In genomic region chr2:17813742-17814458, GRCh38 we compare ENCODE assay signal across 8 cellular contexts. TPM values are rescaled to one million over a fixed set of nuclear protein-coding genes. Genes with fewer than 3 reads are reported as not detected.
DNase-seq lines count a peak whose midpoint lies in the region; ATAC-seq and TF ChIP-seq lines count a peak whose summit lies in the region.

No MANE protein-coding gene starts in this region.

- H3K27me3 Mint-ChIP-seq in activated T-helper 2 cell treated with anti-CD3 and anti-CD28 coated beads, Interferon-gamma antibody, Interleukin-2, Interleukin-4, amounts not matched to agents 10 μg/mL and 5 μg/mL and 100 μg/mL, durations not matched to agents 14 hours and 24 hours and 36 hours (ENCODE audit: low read depth) = peaks cover 40% of the 10 kb centered on the region

- H3K4me1 ChIP-seq in fibroblast of lung (ENCODE audit: control insufficient read depth, extremely low read depth, insufficient read depth, low read length) = peaks cover 2% of the 10 kb centered on the region
- H3K4me1 ChIP-seq in neuronal stem cell (ENCODE audit: control insufficient read depth in 2 of 2, insufficient read depth in 1 of 2, low read depth in 1 of 2, low read length in 2 of 2) = peaks cover 5 to 18% of the 10 kb centered on the region in 2 donors

- no peak overlapping the region for H2AK5ac ChIP-seq in neuronal stem cell (ENCODE audit: low read depth, low read length)

- H3K36me3 ChIP-seq in fibroblast of lung (ENCODE audit: control insufficient read depth, insufficient read depth, low read length) (no peaks in the 10 kb centered on the region), neuronal stem cell (replicated peaks in 1 of 2; ENCODE audit: control insufficient read depth in 2 of 2, insufficient read depth in 2 of 2, low read length in 2 of 2) (no peaks in the 10 kb centered on the region)

- in situ Hi-C loops in KBM-7 (cut with MboI; ENCODE audit: low pct_unique_long_range_greater_than_20kb, low sequenced_read_pairs) = no loop called here
- in situ Hi-C loops in ACHN (cut with HindIII; ENCODE audit: low pct_ligation_motif_present, low pct_unique_long_range_greater_than_20kb, low sequenced_read_pairs) = no loop called here

- no peak overlapping the region for H2BK12ac ChIP-seq in neuronal stem cell (ENCODE audit: low read length)

- no peaks in the 10 kb centered on the region for H3K79me1 ChIP-seq in neuronal stem cell (ENCODE audit: low read depth, low read length)

- TF ChIP-seq CTCF in fibroblast of lung (conservative IDR thresholded peaks at IDR 0.05 in 1 of 2, IDR thresholded peaks at IDR 0.05 in 1 of 2; ENCODE audit: low read depth in 1 of 2, low read length in 2 of 2) = no peak

- no peak overlapping the region for H2BK5ac ChIP-seq in neuronal stem cell (ENCODE audit: low read length)

- H2AFZ ChIP-seq in fibroblast of lung (ENCODE audit: low read length) (no peak overlapping the region), neuronal stem cell (ENCODE audit: low read length) (no peak overlapping the region)

- H3K9me3 Mint-ChIP-seq in activated T-helper 2 cell treated with anti-CD3 and anti-CD28 coated beads, Interferon-gamma antibody, Interleukin-2, Interleukin-4, amounts not matched to agents 10 μg/mL and 5 μg/mL and 100 μg/mL, durations not matched to agents 14 hours and 24 hours and 36 hours = no peaks in the 10 kb centered on the region

- H4K20me1 ChIP-seq in fibroblast of lung (ENCODE audit: control insufficient read depth, extremely low read depth, insufficient read depth, low read length) = no peaks in the 10 kb centered on the region

- no peak overlapping the region for H3K23ac ChIP-seq in neuronal stem cell (ENCODE audit: low read depth, low read length, poor library complexity)

- no peaks in the 10 kb centered on the region for H3K27me3 ChIP-seq in fibroblast of lung (ENCODE audit: control insufficient read depth, insufficient read depth, low read length)
- H3K27me3 ChIP-seq in neuronal stem cell (ENCODE audit: control insufficient read depth in 3 of 3, insufficient read depth in 3 of 3, low read depth in 1 of 3, low read length in 3 of 3) = no peaks in the 10 kb centered on the region

- H4K8ac ChIP-seq in neuronal stem cell (ENCODE audit: low read depth, low read length) = no peak overlapping the region

- H3K4me1 Mint-ChIP-seq in activated T-helper 2 cell treated with anti-CD3 and anti-CD28 coated beads, Interferon-gamma antibody, Interleukin-2, Interleukin-4, amounts not matched to agents 10 μg/mL and 5 μg/mL and 100 μg/mL, durations not matched to agents 14 hours and 24 hours and 36 hours (ENCODE audit: low read depth) = peaks cover 6% of the 10 kb centered on the region

- no peak overlapping the region for H3K14ac ChIP-seq in neuronal stem cell (ENCODE audit: low read length)

- H3K4me3 ChIP-seq in GM08714 (ENCODE audit: low read length) (peak overlapping the region; percentile 51; the same call in 1 of the 2 replicates), fibroblast of lung (replicated peaks in 1 of 4; ENCODE audit: control extremely low read depth in 1 of 4, insufficient read depth in 1 of 4, low read depth in 3 of 4, low read length in 4 of 4) (peak overlapping the region in 1 of 4 experiments; percentile 5), neuronal stem cell (ENCODE audit: low read length in 2 of 2) (no peak overlapping the region)

- intact Hi-C loops in activated T-helper 2 cell treated with anti-CD3 and anti-CD28 coated beads, Interferon-gamma antibody, Interleukin-2, Interleukin-4, amounts not matched to agents 10 μg/mL and 5 μg/mL and 100 μg/mL, durations not matched to agents 14 hours and 24 hours and 36 hours (cut with micrococcal nuclease) = no loop called here

- no peak overlapping the region for H2BK120ac ChIP-seq in neuronal stem cell (ENCODE audit: low read depth, low read length)

- H3K79me2 ChIP-seq in fibroblast of lung (ENCODE audit: control insufficient read depth, insufficient read depth, low read length) = no peaks in the 10 kb centered on the region

- WGBS in neuronal stem cell (ENCODE audit: extremely low coverage in 2 of 2, insufficient read length in 2 of 2, insufficient replicate concordance in 1 of 2), 2 donors = no CpG with 5 or more reads among the region's 5 CpGs

- H3K4me2 ChIP-seq in fibroblast of lung (ENCODE audit: extremely low read depth, insufficient read depth, low read length) (no peak overlapping the region), neuronal stem cell (ENCODE audit: insufficient read depth, low read length, poor library complexity, severe bottlenecking) (no peak overlapping the region)

- H3K9me3 ChIP-seq in fibroblast of lung (ENCODE audit: control insufficient read depth, insufficient read depth, low read depth, low read length) (no peaks in the 10 kb centered on the region), neuronal stem cell (replicated peaks in 1 of 2; ENCODE audit: control insufficient read depth in 2 of 2, insufficient read depth in 1 of 2, low read depth in 1 of 2, low read length in 2 of 2) (no peaks in the 10 kb centered on the region)

- H2BK15ac ChIP-seq in neuronal stem cell (ENCODE audit: low read length) = no peak overlapping the region

- H3K9ac ChIP-seq in fibroblast of lung (ENCODE audit: insufficient read depth, low read length) (no peak overlapping the region), neuronal stem cell (ENCODE audit: low read depth, low read length, poor library complexity) (no peak overlapping the region)

- H3K18ac ChIP-seq in neuronal stem cell (ENCODE audit: low read length) = no peak overlapping the region

- H4K91ac ChIP-seq in neuronal stem cell (ENCODE audit: low read depth, low read length, poor library complexity) = no peak overlapping the region

- peak overlapping the region; percentile 33 for H3K27ac ChIP-seq in fibroblast of lung (ENCODE audit: insufficient read depth, low read length)
- H3K27ac ChIP-seq in neuronal stem cell (replicated peaks; ENCODE audit: low read length) = no peak overlapping the region

- H3K27ac Mint-ChIP-seq in activated T-helper 2 cell treated with anti-CD3 and anti-CD28 coated beads, Interferon-gamma antibody, Interleukin-2, Interleukin-4, amounts not matched to agents 10 μg/mL and 5 μg/mL and 100 μg/mL, durations not matched to agents 14 hours and 24 hours and 36 hours = no peak overlapping the region

- no peak overlapping the region for H3K4me3 Mint-ChIP-seq in activated T-helper 2 cell treated with anti-CD3 and anti-CD28 coated beads, Interferon-gamma antibody, Interleukin-2, Interleukin-4, amounts not matched to agents 10 μg/mL and 5 μg/mL and 100 μg/mL, durations not matched to agents 14 hours and 24 hours and 36 hours (ENCODE audit: low read depth)

- no peak overlapping the region for H3K4ac ChIP-seq in neuronal stem cell (ENCODE audit: low read length)

- peak; percentile 87 for ATAC-seq in GM21528 (IDR thresholded peaks at IDR 0.05; ENCODE audit: low FRiP score, unreplicated experiment)

- no peaks in the 10 kb centered on the region for H3K36me3 Mint-ChIP-seq in activated T-helper 2 cell treated with anti-CD3 and anti-CD28 coated beads, Interferon-gamma antibody, Interleukin-2, Interleukin-4, amounts not matched to agents 10 μg/mL and 5 μg/mL and 100 μg/mL, durations not matched to agents 14 hours and 24 hours and 36 hours (ENCODE audit: low read depth)

- peak; percentile 44 for DNase-seq in KBM-7
- DNase-seq in fibroblast of lung (ENCODE audit: low read depth in 2 of 2) = peak in 1 of 2 donors; percentile 18
- DNase-seq in activated T-helper 2 cell treated with anti-CD3 and anti-CD28 coated beads, Interferon-gamma antibody, Interleukin-2, Interleukin-4, amounts not matched to agents 10 μg/mL and 5 μg/mL and 100 μg/mL, durations not matched to agents 14 hours and 24 hours and 36 hours (ENCODE audit: low spot score) = no peak
- DNase-seq in neuronal stem cell (ENCODE audit: low spot score) = no peak
- DNase-seq in ACHN = no peak
- DNase-seq in SKM-1 treated with dmso at 0.1 percent for 144 hours (lab: John Stamatoyannopoulos, UW; ENCODE audit: unreplicated experiment) = no peak

RNA-seq across cellular contexts. Expression of gene MSGN1, which starts 2.4 kb away (rescaled TPM):
- not detected in 2 replicates for total RNA-seq in fibroblast of lung
- polyA plus RNA-seq in fibroblast of lung = not detected in 2 replicates
- not detected in 2 replicates for polyA plus RNA-seq in fibroblast of lung (2012)
- not detected in 2 replicates for polyA minus RNA-seq in fibroblast of lung (ENCODE audit: low replicate concordance)
- total RNA-seq in activated T-helper 2 cell treated with anti-CD3 and anti-CD28 coated beads, Interferon-gamma antibody, Interleukin-2, Interleukin-4, amounts not matched to agents 10 μg/mL and 5 μg/mL and 100 μg/mL, durations not matched to agents 14 hours and 24 hours and 36 hours = not detected in 2 replicates
- 0.20 TPM for polyA plus RNA-seq in neuronal stem cell (2013, experiment 1 of 2)
- polyA plus RNA-seq in neuronal stem cell (2013, experiment 2 of 2) = 0.07 TPM

RNA-seq across cellular contexts. Expression of gene GEN1, which starts 60.0 kb away (rescaled TPM):
- 2.8 and 5.0 TPM in 2 replicates for total RNA-seq in fibroblast of lung
- 5.6 and 8.7 TPM in 2 replicates for polyA plus RNA-seq in fibroblast of lung
- 2.5 and 3.9 TPM in 2 replicates for polyA plus RNA-seq in fibroblast of lung (2012)
- 0.24 and 2.3 TPM in 2 replicates for polyA minus RNA-seq in fibroblast of lung (ENCODE audit: low replicate concordance)
- total RNA-seq in activated T-helper 2 cell treated with anti-CD3 and anti-CD28 coated beads, Interferon-gamma antibody, Interleukin-2, Interleukin-4, amounts not matched to agents 10 μg/mL and 5 μg/mL and 100 μg/mL, durations not matched to agents 14 hours and 24 hours and 36 hours = 26.6 and 29.2 TPM in 2 replicates
- 11.1 TPM for polyA plus RNA-seq in neuronal stem cell (2013, experiment 1 of 2)
- polyA plus RNA-seq in neuronal stem cell (2013, experiment 2 of 2) = 11.8 TPM
